ENCODE assay signal across 8 cellular contexts in the genomic region with DNA sequence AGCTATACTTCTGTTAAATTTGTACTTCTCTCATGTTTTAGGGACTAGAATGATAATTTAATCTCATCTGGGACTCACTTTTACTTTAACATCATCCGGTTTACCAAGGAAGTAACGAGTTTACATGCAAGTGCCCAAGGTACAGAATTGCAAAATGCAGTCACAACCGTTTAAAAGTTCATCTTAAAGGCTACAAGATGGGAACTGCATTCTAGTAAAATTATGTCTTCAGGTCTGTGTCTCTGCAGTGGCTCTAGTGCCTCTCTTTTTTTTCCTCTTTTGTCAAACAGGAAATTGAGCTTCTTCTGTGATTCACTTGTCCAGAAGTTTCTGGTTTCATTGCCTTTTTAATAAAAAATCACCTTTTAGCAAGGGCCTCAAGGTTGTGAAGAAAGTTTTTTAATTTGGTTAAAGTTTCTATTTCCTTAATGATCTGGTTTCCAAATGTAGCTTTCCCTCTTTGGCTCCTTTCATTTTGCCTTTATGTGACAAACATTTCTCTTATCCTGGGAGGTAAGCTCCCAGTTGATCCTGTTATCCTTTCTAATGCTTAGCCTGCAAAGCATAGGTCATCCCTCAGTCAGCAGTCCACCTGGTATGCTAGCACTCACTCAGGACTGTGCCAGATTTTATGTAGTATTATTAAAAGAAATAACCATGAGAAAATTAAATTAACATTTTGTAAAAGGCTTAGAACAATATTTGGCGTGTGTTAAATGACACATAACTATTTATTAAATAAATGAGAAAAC. TPM values are rescaled to one million over a fixed set of nuclear protein-coding genes. Genes with fewer than 3 reads are reported as not detected.
DNase-seq lines count a peak whose midpoint lies in the region; ATAC-seq, FAIRE-seq and TF ChIP-seq lines count a peak whose summit lies in the region.

No MANE protein-coding gene starts in this region.

- intact Hi-C loops in PC-9 (cut with micrococcal nuclease; ENCODE audit: unreplicated experiment) (loop anchor here (1.0 to 2.0 kb wide), 3 partner anchors 38 to 97 kb away; no protein-coding TSS in a partner anchor), endothelial cell of umbilical vein (cut with micrococcal nuclease) (loop anchor here (1.0 to 10.0 kb wide), 4 partner anchors 97 to 234 kb away; partner anchors contain the start of gene NAB1)

- no peak for ATAC-seq in GM23338
- ATAC-seq in GM21528 (IDR thresholded peaks at IDR 0.05; ENCODE audit: low FRiP score, unreplicated experiment): no peak

- H3K4me3 ChIP-seq in GM23338: peak overlapping the region; percentile 76
- H3K4me3 ChIP-seq in PC-9: peak overlapping the region; percentile 93
- H3K4me3 ChIP-seq in endothelial cell of umbilical vein (replicated peaks in 1 of 3; ENCODE audit: insufficient read depth in 1 of 3, low read depth in 1 of 3, low read length in 3 of 3): peak overlapping the region; percentile 80 to 99 (median 98)

- peaks cover 33% of the 10 kb centered on the region for H3K4me1 Mint-ChIP-seq in GM23338
- peaks cover 27% of the 10 kb centered on the region for H3K4me1 Mint-ChIP-seq in progenitor cell of endocrine pancreas (ENCODE audit: low read depth)

- DNase-seq in GM23338 (ENCODE audit: low spot score): no peak
- no peak for DNase-seq in PC-9
- peak; percentile 45 for DNase-seq in endothelial cell of umbilical vein (ENCODE audit: low read depth, low spot score)
- no peak for DNase-seq in progenitor cell of endocrine pancreas (ENCODE audit: low spot score, unreplicated experiment)
- DNase-seq in RWPE1 (ENCODE audit: low spot score): no peak
- DNase-seq in NCI-H1694 (lab: John Stamatoyannopoulos, UW): no peak
- DNase-seq in NCI-H2227 (lab: John Stamatoyannopoulos, UW; ENCODE audit: unreplicated experiment): no peak

- no peaks in the 10 kb centered on the region for H3K9me3 ChIP-seq in PC-9 (ENCODE audit: insufficient read depth, low read depth)
- H3K9me3 ChIP-seq in endothelial cell of umbilical vein (replicated peaks; ENCODE audit: control insufficient read depth, insufficient read depth, low read length): no peaks in the 10 kb centered on the region

- H4K20me1 ChIP-seq in GM23338 (replicated peaks; ENCODE audit: insufficient read depth) (peaks cover 15% of the 10 kb centered on the region), PC-9 (ENCODE audit: insufficient read depth) (peaks cover 13% of the 10 kb centered on the region), endothelial cell of umbilical vein (replicated peaks; ENCODE audit: control insufficient read depth, extremely low read depth, insufficient read depth, low read length) (peaks cover 5% of the 10 kb centered on the region)

- H3F3A ChIP-seq in GM23338 (replicated peaks; ENCODE audit: low read depth): no peaks in the 10 kb centered on the region
- H3F3A ChIP-seq in PC-9 (ENCODE audit: insufficient read depth, low read depth): peaks cover 6% of the 10 kb centered on the region; the same call in 1 of the 2 replicates

- H3K4me1 ChIP-seq in GM23338 (ENCODE audit: insufficient read depth): peaks cover 43% of the 10 kb centered on the region
- H3K4me1 ChIP-seq in PC-9 (replicated peaks; ENCODE audit: insufficient read depth): peaks cover 52% of the 10 kb centered on the region
- H3K4me1 ChIP-seq in endothelial cell of umbilical vein (ENCODE audit: control insufficient read depth, extremely low read depth, insufficient read depth, low read length): peaks cover 47% of the 10 kb centered on the region

- H3K4me2 ChIP-seq in GM23338 (peak overlapping the region; percentile 81), PC-9 (peak overlapping the region; percentile 97), endothelial cell of umbilical vein (ENCODE audit: insufficient read depth, low read length) (peak overlapping the region; percentile 100)

- H3K27me3 ChIP-seq in GM23338 (ENCODE audit: insufficient read depth) (no peaks in the 10 kb centered on the region), PC-9 (ENCODE audit: insufficient read depth, low read depth) (no peaks in the 10 kb centered on the region), endothelial cell of umbilical vein (ENCODE audit: control insufficient read depth in 2 of 2, insufficient read depth in 2 of 2, low read length in 2 of 2) (no peaks in the 10 kb centered on the region)

- no TSS peak for BruUV-seq in PC-9 (replicated peaks; lab: Mats Ljungman, UMichigan)
- no TSS peak for BruUV-seq in endothelial cell of umbilical vein (replicated peaks; lab: Mats Ljungman, UMichigan)

- TF ChIP-seq CTCF in GM23338 (conservative IDR thresholded peaks at IDR 0.05; ENCODE audit: low read depth in 2 of 2) (no peak), PC-9 (conservative IDR thresholded peaks at IDR 0.05) (no peak), endothelial cell of umbilical vein (IDR thresholded peaks at IDR 0.05; ENCODE audit: extremely low read depth in 1 of 2, insufficient read depth in 1 of 2, low read depth in 1 of 2, low read length in 2 of 2) (no peak), progenitor cell of endocrine pancreas (IDR thresholded peaks at IDR 0.05; ENCODE audit: unreplicated experiment) (no peak), RWPE1 (conservative IDR thresholded peaks at IDR 0.05; ENCODE audit: low read depth) (no peak)

- CTCF ChIA-PET in PC-9 (lab: Charles Lee): no interaction called here
- CTCF ChIA-PET in endothelial cell of umbilical vein (lab: Charles Lee): interaction anchor here (1.8 to 4.9 kb wide), 2 partner anchors 10 to 32 kb away, joined by 6 to 50 read pairs; no protein-coding TSS in a partner anchor
- CTCF ChIA-PET in RWPE1 (lab: Yijun Ruan, JAX): interaction anchor here (0.6 to 0.7 kb wide), 2 partner anchors 8 to 87 kb away, joined by 3 to 5 read pairs; no protein-coding TSS in a partner anchor

- H3K79me2 ChIP-seq in GM23338 (replicated peaks; ENCODE audit: insufficient read depth): peaks cover 61% of the 10 kb centered on the region
- H3K79me2 ChIP-seq in PC-9 (ENCODE audit: low read depth): peaks cover 69% of the 10 kb centered on the region
- peaks cover 71% of the 10 kb centered on the region for H3K79me2 ChIP-seq in endothelial cell of umbilical vein (ENCODE audit: control insufficient read depth, insufficient read depth, low read length)

- peaks cover 3% of the 10 kb centered on the region for H3K27me3 Mint-ChIP-seq in GM23338 (ENCODE audit: insufficient read depth, low read depth, poor library complexity)
- H3K27me3 Mint-ChIP-seq in progenitor cell of endocrine pancreas: no peaks in the 10 kb centered on the region

- peaks cover 26% of the 10 kb centered on the region for H3K36me3 Mint-ChIP-seq in GM23338 (ENCODE audit: low read depth)
- no peaks in the 10 kb centered on the region for H3K36me3 Mint-ChIP-seq in progenitor cell of endocrine pancreas (ENCODE audit: insufficient read depth)

- no peak for TF ChIP-seq POLR2A in endothelial cell of umbilical vein (IDR thresholded peaks at IDR 0.05; ENCODE audit: low read depth, low read length)

- H3K9me3 Mint-ChIP-seq in GM23338 (no peaks in the 10 kb centered on the region), progenitor cell of endocrine pancreas (ENCODE audit: low read depth) (no peaks in the 10 kb centered on the region)

- no peak overlapping the region for H3K27ac Mint-ChIP-seq in GM23338
- H3K27ac Mint-ChIP-seq in progenitor cell of endocrine pancreas: peak overlapping the region; percentile 11

- no peak overlapping the region for H3K27ac ChIP-seq in GM23338 (ENCODE audit: low read depth)
- peak overlapping the region; percentile 80 for H3K27ac ChIP-seq in PC-9
- peak overlapping the region; percentile 83 for H3K27ac ChIP-seq in endothelial cell of umbilical vein (ENCODE audit: insufficient read depth, low read depth, low read length)
- no peak overlapping the region for H3K27ac ChIP-seq in RWPE1

- POLR2A ChIA-PET in PC-9 (lab: Charles Lee; ENCODE audit: unreplicated experiment): interaction anchor here (0.6 kb wide), 1 partner anchor 24 kb away, joined by 3 read pairs; no protein-coding TSS in a partner anchor
- POLR2A ChIA-PET in endothelial cell of umbilical vein (lab: Charles Lee): interaction anchor here (2.3 to 3.1 kb wide), 2 partner anchors 10 to 23 kb away, joined by 5 to 14 read pairs; no protein-coding TSS in a partner anchor
- POLR2A ChIA-PET in RWPE1 (lab: Yijun Ruan, JAX; ENCODE audit: low non-redundant PET): no interaction called here

- no peaks in the 10 kb centered on the region for H3K9me2 ChIP-seq in GM23338 (ENCODE audit: insufficient read depth)
- H3K9me2 ChIP-seq in PC-9 (ENCODE audit: insufficient read depth): no peaks in the 10 kb centered on the region

- FAIRE-seq in endothelial cell of umbilical vein (lab: Jason Lieb, UNC): peak; percentile 59

- no peak overlapping the region for H2AFZ ChIP-seq in GM23338
- no peak overlapping the region for H2AFZ ChIP-seq in PC-9
- H2AFZ ChIP-seq in endothelial cell of umbilical vein (ENCODE audit: low read depth, low read length): no peak overlapping the region

- no peaks in the 10 kb centered on the region for H3K9me1 ChIP-seq in endothelial cell of umbilical vein (replicated peaks; ENCODE audit: control insufficient read depth, extremely low read depth, insufficient read depth, low read length)

- dilution Hi-C loops in endothelial cell of umbilical vein (cut with MboI; ENCODE audit: extremely low pct_ligation_motif_present, low sequenced_read_pairs): no loop called here

- H3K36me3 ChIP-seq in GM23338 (ENCODE audit: insufficient read depth) (no peaks in the 10 kb centered on the region), PC-9 (ENCODE audit: low read depth) (no peaks in the 10 kb centered on the region; the same call in none of the 2 replicates), endothelial cell of umbilical vein (ENCODE audit: control insufficient read depth in 2 of 2, extremely low read depth in 1 of 2, insufficient read depth in 2 of 2, low read length in 2 of 2) (no peaks in the 10 kb centered on the region)

- H3K4me3 Mint-ChIP-seq in GM23338: peak overlapping the region; percentile 85
- peak overlapping the region; percentile 88 for H3K4me3 Mint-ChIP-seq in progenitor cell of endocrine pancreas (ENCODE audit: low read depth)

- peak overlapping the region; percentile 77 for H3K9ac ChIP-seq in endothelial cell of umbilical vein (replicated peaks; ENCODE audit: extremely low read depth, insufficient read depth, low read length)

RNA-seq across cellular contexts. Expression of gene GLS, which starts 2.4 kb away (rescaled TPM):
- 133 and 172 TPM in 2 replicates for total RNA-seq in GM23338 (2014; rRNA removed; shearing (Covaris generic))
- 38.1 and 43.2 TPM in 2 replicates for polyA plus RNA-seq in GM23338 (2016; fragmentation: Nextera tagmentation; extraction: Ambion mirVana)
- total RNA-seq in PC-9 (2021): 66.4 and 68.5 TPM in 2 replicates
- total RNA-seq in endothelial cell of umbilical vein: 181 and 183 TPM in 2 replicates
- 36.1 and 49.0 TPM in 2 replicates for polyA plus RNA-seq in endothelial cell of umbilical vein
- polyA plus RNA-seq in endothelial cell of umbilical vein (2011; cell fraction: cytosol; rRNA removed): 24.0 and 30.2 TPM in 2 replicates
- 222 and 298 TPM in 2 replicates for polyA plus RNA-seq in endothelial cell of umbilical vein (2011; cell fraction: nucleus; rRNA removed)
- 138 and 142 TPM in 2 replicates for polyA plus RNA-seq in endothelial cell of umbilical vein (2012)
- polyA minus RNA-seq in endothelial cell of umbilical vein: 351 and 395 TPM in 2 replicates
- polyA minus RNA-seq in endothelial cell of umbilical vein (2011; cell fraction: cytosol; rRNA and poly(A)+ RNA removed): 22.2 TPM
- 496 and 601 TPM in 2 replicates for polyA minus RNA-seq in endothelial cell of umbilical vein (2011; cell fraction: nucleus; rRNA and poly(A)+ RNA removed)
- 116 and 128 TPM in 2 replicates for total RNA-seq in progenitor cell of endocrine pancreas

Comparison
In these comparisons a context has a peak if more than half of its experiments do, and no peak if none do; other contexts are left out.
1. H3K27ac ChIP-seq: peak in PC-9 (single experiment) and endothelial cell of umbilical vein (single experiment); none in GM23338 (single experiment) and RWPE1 (single experiment).
2. Peak in every context shown above with its lines, with median percentiles within 50 percentile points of each other: H3K4me2 ChIP-seq and H3K4me3 ChIP-seq.